In the genomic region with DNA sequence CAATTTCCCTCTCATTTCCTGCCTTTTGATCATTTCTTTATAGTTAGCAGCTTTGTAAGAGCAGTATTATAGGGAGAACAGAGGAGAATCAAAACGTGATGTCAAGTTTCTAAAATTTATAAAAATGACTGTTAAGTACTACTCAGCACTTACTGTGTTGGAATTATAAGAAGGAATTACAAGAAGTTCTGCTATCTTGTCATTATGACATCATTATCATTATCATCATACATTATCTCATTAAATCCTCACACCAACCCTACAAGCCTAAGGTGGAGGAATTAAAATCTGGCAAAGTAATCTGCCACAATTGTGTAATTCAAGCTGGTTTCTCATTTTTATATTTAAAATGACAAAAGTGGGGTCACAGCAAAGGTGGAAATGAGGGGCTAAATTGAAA, we compare ENCODE assay signal across 33 cellular contexts.
"Had no signal": no experiment of that assay in that cellular context is flagged by ENCODE, and none has a peak within 500 bp of the region (broad histone marks: within the 10 kb centered on the region; RNA-seq: fewer than 3 reads in every experiment).

No MANE protein-coding gene starts in this region.

- H3K36me3 ChIP-seq: MG63 had no signal

- H3K9me3 ChIP-seq: MG63 had no signal

- H3K9ac ChIP-seq: KMS-11 had no signal

- H3K4me2 ChIP-seq: KMS-11 had no signal

- H3K27me3 ChIP-seq: MG63 had no signal

- DNase-seq: Karpas-422, Kasumi-1, MG63, MM.1S, MV-4-11, NCI-H1048, NCI-H1092, NCI-H1105, NCI-H1105 treated with DMSO at 0.1 percent for 48 hours, NCI-H1417, NCI-H1417 treated with DMSO at 0.1 percent for 48 hours, NCI-H1436, NCI-H1436 treated with DMSO at 0.1 percent for 48 hours, NCI-H146, NCI-H1694, NCI-H1694 treated with DMSO at 0.1 percent for 48 hours, NCI-H187, NCI-H187 treated with DMSO at 0.1 percent for 48 hours, NCI-H1930, NCI-H2029, NCI-H2029 treated with DMSO at 0.1 percent for 48 hours, NCI-H2081, NCI-H2081 treated with DMSO at 0.1 percent for 48 hours, NCI-H2107, NCI-H2171, NCI-H2171 treated with DMSO at 0.1 percent for 48 hours, NCI-H2227 treated with DMSO at 0.1 percent for 48 hours, NCI-H226, NCI-H446, NCI-H446 treated with DMSO at 0.1 percent for 48 hours, NCI-H510A, NCI-H510A treated with DMSO at 0.1 percent for 48 hours had no signal

- H3K27ac ChIP-seq: KMS-11 had no signal

- H3K4me3 ChIP-seq: MG63 had no signal
